In genomic region chrX:72258174-72258573, GRCh38 we compare ENCODE assay signal across 15 cellular contexts. TPM values are rescaled to one million over a fixed set of nuclear protein-coding genes. Genes with fewer than 3 reads are reported as not detected.
A peak's percentile ranks its signal among the peaks of the same experiment; 100 is the strongest.
DNase-seq lines count a peak whose midpoint lies in the region; ATAC-seq and TF ChIP-seq lines count a peak whose summit lies in the region.
"Had no signal": no experiment of that assay in that cellular context is flagged by ENCODE, and none has a peak within 500 bp of the region (broad histone marks: within the 10 kb centered on the region; RNA-seq: fewer than 3 reads in every experiment).

No MANE protein-coding gene starts in this region.

- H3K4me1 ChIP-seq in SJSA1 (replicated peaks) (peaks cover 8% of the 10 kb centered on the region), HAP-1 (peaks cover 2% of the 10 kb centered on the region; the same call in 1 of the 2 replicates)
- H3K4me1 ChIP-seq: colonic mucosa had no signal

- ATAC-seq in HG03108 (IDR thresholded peaks at IDR 0.05; ENCODE audit: unreplicated experiment): no peak
- ATAC-seq: CD8-positive, alpha-beta T cell had no signal

- H3K27me3 ChIP-seq in AG04450 (ENCODE audit: control insufficient read depth, insufficient read depth, low read length): no peaks in the 10 kb centered on the region
- no peaks in the 10 kb centered on the region for H3K27me3 ChIP-seq in SJSA1 (replicated peaks)
- no peaks in the 10 kb centered on the region for H3K27me3 ChIP-seq in HAP-1 (ENCODE audit: low read depth)

- H3K4me3 ChIP-seq in AG04450 (ENCODE audit: low read depth, low read length): no peak overlapping the region
- H3K4me3 ChIP-seq in SJSA1: no peak overlapping the region
- H3K4me3 ChIP-seq in HAP-1: no peak overlapping the region
- H3K4me3 ChIP-seq: colonic mucosa had no signal

- in situ Hi-C loops in HAP-1 (cut with MboI; ENCODE audit: low sequenced_read_pairs): no loop called here

- H3K9me3 ChIP-seq in AG04450 (ENCODE audit: control insufficient read depth, insufficient read depth, low read length) (no peaks in the 10 kb centered on the region), SJSA1 (replicated peaks) (no peaks in the 10 kb centered on the region), HAP-1 (no peaks in the 10 kb centered on the region)
- H3K9me3 ChIP-seq: colonic mucosa, neutrophil had no signal

- H3K36me3 ChIP-seq in SJSA1 (no peaks in the 10 kb centered on the region), HAP-1 (replicated peaks) (no peaks in the 10 kb centered on the region; the same call in 1 of the 2 replicates)
- H3K36me3 ChIP-seq: colonic mucosa, neutrophil had no signal

- CTCF ChIA-PET in AG04450 (lab: Charles Lee): interaction anchor here (1.0 to 1.7 kb wide), 2 partner anchors 13 to 19 kb away, joined by 5 to 7 read pairs; partner anchors contain the start of gene RPS4X

- DNase-seq in AG04450 (ENCODE audit: low read depth, low spot score) (peak; percentile 57), HCEC 1CT (peak; percentile 76), SJSA1 (ENCODE audit: low read depth in 1 of 2, low spot score in 2 of 2) (peak; percentile 57 to 76), fibroblast of the conjunctiva (ENCODE audit: low read depth) (peak; percentile 56), SIG-M5 treated with dmso at 0.1 percent for 504 hours (lab: John Stamatoyannopoulos, UW; ENCODE audit: unreplicated experiment) (no peak), HAP-1 (ENCODE audit: low spot score in 2 of 2) (no peak)
- no peak for DNase-seq in activated effector memory CD4-positive, alpha-beta T cell treated with anti-CD3 and anti-CD28 coated beads, Interleukin-2, amount 50 U/mL, for 16 hours
- DNase-seq: activated CD4-positive, alpha-beta T cell treated with anti-CD3 and anti-CD28 coated beads, Interleukin-2, amount 50 U/mL, for 48 hours; activated naive CD4-positive, alpha-beta T cell; CD8-positive, alpha-beta T cell; colonic mucosa; stimulated activated CD8-positive, alpha-beta memory T cell treated with anti-CD3 and anti-CD28 coated beads, Interleukin-4, amount 100 ng/mL, for 48 hours had no signal

- no peak for TF ChIP-seq CTCF in AG04450 (IDR thresholded peaks at IDR 0.05; ENCODE audit: low read depth, low read length)

- peak overlapping the region; percentile 47 for H3K27ac ChIP-seq in AG04450 (ENCODE audit: low read depth, low read length)
- H3K27ac ChIP-seq in SJSA1: no peak overlapping the region
- H3K27ac ChIP-seq: colonic mucosa, neutrophil had no signal

- POLR2A ChIA-PET in AG04450 (lab: Yijun Ruan, JAX): interaction anchor here (1.0 kb wide), 1 partner anchor 11 kb away, joined by 3 read pairs; no protein-coding TSS in a partner anchor

RNA-seq across cellular contexts. Expression of gene RPS4X, which starts 18.9 kb away (rescaled TPM):
- 1,497 and 1,578 TPM in 2 replicates for polyA plus RNA-seq in AG04450 (2011; rRNA removed)
- 383 and 406 TPM in 2 replicates for polyA minus RNA-seq in AG04450 (2011; rRNA and poly(A)+ RNA removed)
- 541 and 647 TPM in 2 replicates for total RNA-seq in SJSA1 (2014; rRNA removed; shearing (Covaris generic))

RNA-seq across cellular contexts. Expression of gene ERCC6L, which starts 19.3 kb away (rescaled TPM):
- 1.3 and 1.7 TPM in 2 replicates for polyA plus RNA-seq in AG04450 (2011; rRNA removed)
- polyA minus RNA-seq in AG04450 (2011; rRNA and poly(A)+ RNA removed): 0.78 and 2.3 TPM in 2 replicates
- total RNA-seq in SJSA1 (2014; rRNA removed; shearing (Covaris generic)): 14.4 and 19.3 TPM in 2 replicates

RNA-seq across cellular contexts. Expression of gene CITED1, which starts 47.5 kb away (rescaled TPM):
- 0.12 and 0.16 TPM in 2 replicates for polyA plus RNA-seq in AG04450 (2011; rRNA removed)
- not detected in 2 replicates for polyA minus RNA-seq in AG04450 (2011; rRNA and poly(A)+ RNA removed)
- 0.11 and 3.8 TPM in 2 replicates for total RNA-seq in SJSA1 (2014; rRNA removed; shearing (Covaris generic))
- total RNA-seq: CD8-positive, alpha-beta T cell; colonic mucosa; liver had no signal

Comparison
In these comparisons a context has a peak if more than half of its experiments do, and no peak if none do; other contexts are left out.
1. DNase-seq: peak in AG04450 (single experiment), HCEC 1CT (single experiment), SJSA1 (2 of 2) and fibroblast of the conjunctiva (single experiment); none in SIG-M5 treated with dmso at 0.1 percent for 504 hours (single experiment), HAP-1 (0 of 2) and activated effector memory CD4-positive, alpha-beta T cell treated with anti-CD3 and anti-CD28 coated beads, Interleukin-2, amount 50 U/mL, for 16 hours (single experiment).